In genomic region chr7:93551063-93551895, GRCh38 we compare ENCODE assay signal across 8 cellular contexts. TPM values are rescaled to one million over a fixed set of nuclear protein-coding genes. Genes with fewer than 3 reads are reported as not detected.
DNase-seq lines count a peak whose midpoint lies in the region; ATAC-seq and TF ChIP-seq lines count a peak whose summit lies in the region.

No MANE protein-coding gene starts in this region.

- H3K27me3 Mint-ChIP-seq in endothelial cell (ENCODE audit: unreplicated experiment) = no peaks in the 10 kb centered on the region
- no peaks in the 10 kb centered on the region for H3K27me3 Mint-ChIP-seq in CD4-positive, alpha-beta memory T cell
- H3K27me3 Mint-ChIP-seq in activated T-helper 2 cell treated with anti-CD3 and anti-CD28 coated beads, Interferon-gamma antibody, Interleukin-2, Interleukin-4, amounts not matched to agents 10 μg/mL and 5 μg/mL and 100 μg/mL, durations not matched to agents 14 hours and 24 hours and 36 hours (ENCODE audit: low read depth) = no peaks in the 10 kb centered on the region

- H3K9me3 ChIP-seq in CD4-positive, alpha-beta memory T cell (ENCODE audit: control insufficient read depth in 1 of 2, low read length in 2 of 2) = no peaks in the 10 kb centered on the region

- H3K27ac ChIP-seq in CD4-positive, alpha-beta memory T cell (ENCODE audit: low read depth, low read length) = no peak overlapping the region

- no peak overlapping the region for H3K4me3 ChIP-seq in CD4-positive, alpha-beta memory T cell (ENCODE audit: low read length in 2 of 2)

- DNase-seq in AG08395 (ENCODE audit: low spot score) = peak; percentile 24
- DNase-seq in NCI-H748 treated with DMSO at 0.1 percent for 48 hours (lab: John Stamatoyannopoulos, UW) = peak; percentile 21
- DNase-seq in endothelial cell (ENCODE audit: low spot score) = peak; percentile 20
- peak; percentile 5 for DNase-seq in retina
- DNase-seq in activated CD4-positive, alpha-beta T cell treated with anti-CD3 and anti-CD28 coated beads, Interleukin-2, amount 50 U/mL, for 4 hours = no peak
- DNase-seq in CD4-positive, alpha-beta memory T cell = no peak
- no peak for DNase-seq in activated T-helper 2 cell treated with anti-CD3 and anti-CD28 coated beads, Interferon-gamma antibody, Interleukin-2, Interleukin-4, amounts not matched to agents 10 μg/mL and 5 μg/mL and 100 μg/mL, durations not matched to agents 14 hours and 24 hours and 36 hours (ENCODE audit: low spot score)

- H3K4me1 Mint-ChIP-seq in endothelial cell (ENCODE audit: unreplicated experiment) = no peaks in the 10 kb centered on the region
- no peaks in the 10 kb centered on the region for H3K4me1 Mint-ChIP-seq in CD4-positive, alpha-beta memory T cell
- H3K4me1 Mint-ChIP-seq in activated T-helper 2 cell treated with anti-CD3 and anti-CD28 coated beads, Interferon-gamma antibody, Interleukin-2, Interleukin-4, amounts not matched to agents 10 μg/mL and 5 μg/mL and 100 μg/mL, durations not matched to agents 14 hours and 24 hours and 36 hours (ENCODE audit: low read depth) = no peaks in the 10 kb centered on the region

- no peaks in the 10 kb centered on the region for H3K36me3 Mint-ChIP-seq in endothelial cell (ENCODE audit: low read depth, unreplicated experiment)
- no peaks in the 10 kb centered on the region for H3K36me3 Mint-ChIP-seq in CD4-positive, alpha-beta memory T cell
- H3K36me3 Mint-ChIP-seq in activated T-helper 2 cell treated with anti-CD3 and anti-CD28 coated beads, Interferon-gamma antibody, Interleukin-2, Interleukin-4, amounts not matched to agents 10 μg/mL and 5 μg/mL and 100 μg/mL, durations not matched to agents 14 hours and 24 hours and 36 hours (ENCODE audit: low read depth) = no peaks in the 10 kb centered on the region

- no peaks in the 10 kb centered on the region for H3K9me3 Mint-ChIP-seq in endothelial cell (ENCODE audit: unreplicated experiment)
- H3K9me3 Mint-ChIP-seq in CD4-positive, alpha-beta memory T cell = peaks cover 0 to 2% (median 0%) of the 10 kb centered on the region in 8 donors
- H3K9me3 Mint-ChIP-seq in activated T-helper 2 cell treated with anti-CD3 and anti-CD28 coated beads, Interferon-gamma antibody, Interleukin-2, Interleukin-4, amounts not matched to agents 10 μg/mL and 5 μg/mL and 100 μg/mL, durations not matched to agents 14 hours and 24 hours and 36 hours = no peaks in the 10 kb centered on the region

- peak; percentile 55 for ATAC-seq in GM18511 (IDR thresholded peaks at IDR 0.05; ENCODE audit: unreplicated experiment)

- no peak overlapping the region for H3K4me3 Mint-ChIP-seq in endothelial cell (ENCODE audit: unreplicated experiment)
- no peak overlapping the region for H3K4me3 Mint-ChIP-seq in CD4-positive, alpha-beta memory T cell
- H3K4me3 Mint-ChIP-seq in activated T-helper 2 cell treated with anti-CD3 and anti-CD28 coated beads, Interferon-gamma antibody, Interleukin-2, Interleukin-4, amounts not matched to agents 10 μg/mL and 5 μg/mL and 100 μg/mL, durations not matched to agents 14 hours and 24 hours and 36 hours (ENCODE audit: low read depth) = no peak overlapping the region

- CTCF ChIA-PET in CD4-positive, alpha-beta memory T cell (lab: Charles Lee; ENCODE audit: partially characterized antibody) = interaction anchor here (1.3 kb wide), 1 partner anchor 306 kb away, joined by 5 read pairs; no protein-coding TSS in a partner anchor

- intact Hi-C loops in CD4-positive, alpha-beta memory T cell (cut with micrococcal nuclease) = loop anchor here (5.0 kb wide), 1 partner anchor 304 kb away; no protein-coding TSS in a partner anchor
- intact Hi-C loops in activated T-helper 2 cell treated with anti-CD3 and anti-CD28 coated beads, Interferon-gamma antibody, Interleukin-2, Interleukin-4, amounts not matched to agents 10 μg/mL and 5 μg/mL and 100 μg/mL, durations not matched to agents 14 hours and 24 hours and 36 hours (cut with micrococcal nuclease) = loop anchor here (1.0 kb wide), 1 partner anchor 306 kb away; no protein-coding TSS in a partner anchor

- no peaks in the 10 kb centered on the region for H3K36me3 ChIP-seq in CD4-positive, alpha-beta memory T cell (ENCODE audit: insufficient read depth, low read length)

- TF ChIP-seq CTCF in endothelial cell (IDR thresholded peaks at IDR 0.05; ENCODE audit: unreplicated experiment) = peak; percentile 71

- no peaks in the 10 kb centered on the region for H3K4me1 ChIP-seq in CD4-positive, alpha-beta memory T cell (ENCODE audit: insufficient read depth, low read length)

- POLR2A ChIA-PET in CD4-positive, alpha-beta memory T cell (lab: Charles Lee; ENCODE audit: partially characterized antibody) = interaction anchor here (0.6 kb wide), 1 partner anchor 358 kb away, joined by 3 read pairs; no protein-coding TSS in a partner anchor

- no peaks in the 10 kb centered on the region for H3K27me3 ChIP-seq in CD4-positive, alpha-beta memory T cell (ENCODE audit: insufficient read depth, low read length)

- H3K27ac Mint-ChIP-seq in endothelial cell (ENCODE audit: unreplicated experiment) = no peak overlapping the region
- no peak overlapping the region for H3K27ac Mint-ChIP-seq in CD4-positive, alpha-beta memory T cell
- no peak overlapping the region for H3K27ac Mint-ChIP-seq in activated T-helper 2 cell treated with anti-CD3 and anti-CD28 coated beads, Interferon-gamma antibody, Interleukin-2, Interleukin-4, amounts not matched to agents 10 μg/mL and 5 μg/mL and 100 μg/mL, durations not matched to agents 14 hours and 24 hours and 36 hours

RNA-seq across cellular contexts. Expression of gene CALCR, which starts 23.2 kb away (rescaled TPM):
- 0.62 TPM for total RNA-seq in endothelial cell (ENCODE audit: unreplicated experiment)
- not detected for total RNA-seq in CD4-positive, alpha-beta memory T cell
- not detected for polyA plus RNA-seq in CD4-positive, alpha-beta memory T cell
- not detected in 2 replicates for total RNA-seq in activated T-helper 2 cell treated with anti-CD3 and anti-CD28 coated beads, Interferon-gamma antibody, Interleukin-2, Interleukin-4, amounts not matched to agents 10 μg/mL and 5 μg/mL and 100 μg/mL, durations not matched to agents 14 hours and 24 hours and 36 hours

Comparison
In these comparisons a context has a peak if more than half of its experiments do, and no peak if none do; other contexts are left out.
1. DNase-seq: peak in AG08395 (single experiment), NCI-H748 treated with DMSO at 0.1 percent for 48 hours (single experiment), endothelial cell (single experiment) and retina (single experiment); none in activated CD4-positive, alpha-beta T cell treated with anti-CD3 and anti-CD28 coated beads, Interleukin-2, amount 50 U/mL, for 4 hours (0 of 2), CD4-positive, alpha-beta memory T cell (0 of 5) and activated T-helper 2 cell treated with anti-CD3 and anti-CD28 coated beads, Interferon-gamma antibody, Interleukin-2, Interleukin-4, amounts not matched to agents 10 μg/mL and 5 μg/mL and 100 μg/mL, durations not matched to agents 14 hours and 24 hours and 36 hours (single experiment).